Comparison of ENCODE assay signal across 8 cellular contexts in the genomic region with DNA sequence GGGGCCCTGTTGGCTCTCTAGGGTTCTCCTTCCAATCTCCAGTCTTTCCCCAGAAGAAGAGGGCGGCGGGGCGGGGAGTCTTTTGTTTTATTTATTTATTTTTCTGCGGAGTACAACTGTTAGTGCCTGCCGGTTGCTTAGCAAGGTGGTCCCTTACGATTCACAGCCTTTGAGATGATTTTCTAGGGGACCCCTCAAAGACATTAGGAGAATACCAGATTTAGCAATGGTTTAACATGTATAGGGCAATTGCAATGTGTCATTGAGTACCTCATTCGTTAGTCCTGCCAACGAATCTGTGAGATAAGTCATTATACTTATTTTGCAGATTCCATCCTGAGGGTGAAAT. TPM values are rescaled to one million over a fixed set of nuclear protein-coding genes. Genes with fewer than 3 reads are reported as not detected.
A peak's percentile ranks its signal among the peaks of the same experiment; 100 is the strongest.
DNase-seq lines count a peak whose midpoint lies in the region; ATAC-seq and TF ChIP-seq lines count a peak whose summit lies in the region.

No MANE protein-coding gene starts in this region.

- CTCF ChIA-PET in IMR-90 (lab: Yijun Ruan, JAX) = no interaction called here

- DNase-seq in IMR-90 (no peak), colonic mucosa (no peak), NCI-H1436 treated with DMSO at 0.1 percent for 48 hours (lab: John Stamatoyannopoulos, UW) (no peak)
- no peak for DNase-seq in stimulated activated CD4-positive, alpha-beta T cell treated with anti-CD3 and anti-CD28 coated beads, Interleukin-4, amount 100 ng/mL, for 4 hours

- peak overlapping the region; percentile 16 for H2BK5ac ChIP-seq in IMR-90 (ENCODE audit: low read depth, low read length, poor library complexity, severe bottlenecking)

- no peaks in the 10 kb centered on the region for H3K9me3 ChIP-seq in IMR-90 (ENCODE audit: control insufficient read depth, insufficient read depth, low read length)
- H3K9me3 ChIP-seq in colonic mucosa = no peaks in the 10 kb centered on the region
- no peaks in the 10 kb centered on the region for H3K9me3 ChIP-seq in neural cell (ENCODE audit: low read length)

- H3F3A ChIP-seq in neural cell (ENCODE audit: insufficient read depth, low read length, poor library complexity, severe bottlenecking) = no peaks in the 10 kb centered on the region

- H3K27me3 ChIP-seq in IMR-90 (ENCODE audit: control insufficient read depth, insufficient read depth, low read length) (no peaks in the 10 kb centered on the region), colonic mucosa (no peaks in the 10 kb centered on the region), neural cell (ENCODE audit: insufficient read depth, low read depth, low read length) (no peaks in the 10 kb centered on the region)

- peak overlapping the region; percentile 95 to 98 for H4K8ac ChIP-seq in IMR-90 (ENCODE audit: low read depth in 2 of 2, low read length in 2 of 2)

- H3K36me3 ChIP-seq in IMR-90 (ENCODE audit: control insufficient read depth, insufficient read depth, low read length) (peaks cover 11% of the 10 kb centered on the region), colonic mucosa (no peaks in the 10 kb centered on the region), neural cell (ENCODE audit: insufficient read depth, low read length) (no peaks in the 10 kb centered on the region)

- H3K23ac ChIP-seq in IMR-90 (ENCODE audit: low read depth, low read length) = no peak overlapping the region

- H3K9me2 ChIP-seq in neural cell (ENCODE audit: insufficient read depth, low read length) = no peaks in the 10 kb centered on the region

- H3K4me2 ChIP-seq in IMR-90 (ENCODE audit: low read depth, low read length) (peak overlapping the region; percentile 76), neural cell (ENCODE audit: low read length) (peak overlapping the region; percentile 63)

- H3K4ac ChIP-seq in IMR-90 (ENCODE audit: low read depth, low read length) = peak overlapping the region; percentile 12; the same call in 1 of the 2 replicates

- 20% methylated on average over 1 of the region's 8 CpGs; no CpG with 5 or more reads in 1 of the 2 experiments for WGBS in IMR-90 (ENCODE audit: extremely low coverage in 2 of 2, insufficient read length in 1 of 2), 2 experiments

- H4K20me1 ChIP-seq in IMR-90 (ENCODE audit: insufficient read depth, low read length) (no peaks in the 10 kb centered on the region), neural cell (ENCODE audit: insufficient read depth) (no peaks in the 10 kb centered on the region)

- peaks cover 0 to 14% of the 10 kb centered on the region in 2 experiments; a peak in 3 of 4 replicates for H3K79me1 ChIP-seq in IMR-90 (ENCODE audit: low read depth in 1 of 2, low read length in 2 of 2)

- no peak for TF ChIP-seq EP300 in neural cell (conservative IDR thresholded peaks at IDR 0.05; ENCODE audit: poor library complexity, severe bottlenecking)

- peak overlapping the region; percentile 94 for H2AK9ac ChIP-seq in IMR-90 (replicated peaks; ENCODE audit: low read depth, low read length, poor library complexity)

- H3K56ac ChIP-seq in IMR-90 (ENCODE audit: extremely low read depth, insufficient read depth, low read length) = peak overlapping the region; percentile 11; the same call in 1 of the 2 replicates

- peak overlapping the region; percentile 98 for H3K4me3 ChIP-seq in IMR-90 (ENCODE audit: insufficient read depth, low read depth, low read length)
- H3K4me3 ChIP-seq in colonic mucosa = peak overlapping the region; percentile 59
- peak overlapping the region; percentile 87 for H3K4me3 ChIP-seq in neural cell (ENCODE audit: low read length)

- H3K14ac ChIP-seq in IMR-90 (replicated peaks; ENCODE audit: low read depth, low read length) = peak overlapping the region; percentile 39; the same call in 1 of the 2 replicates

- peak overlapping the region; percentile 25; the same call in 1 of the 2 replicates for H3K18ac ChIP-seq in IMR-90 (ENCODE audit: low read depth, low read length)

- POLR2A ChIA-PET in IMR-90 (lab: Charles Lee; ENCODE audit: unreplicated experiment) = no interaction called here

- TF ChIP-seq CTCF in C4-2B (conservative IDR thresholded peaks at IDR 0.05) = no peak
- no peak for TF ChIP-seq CTCF in IMR-90 (conservative IDR thresholded peaks at IDR 0.05; ENCODE audit: low read depth, low read length)
- TF ChIP-seq CTCF in colonic mucosa (IDR thresholded peaks at IDR 0.05) = no peak
- TF ChIP-seq CTCF in neural cell (IDR thresholded peaks at IDR 0.05; ENCODE audit: poor library complexity, severe bottlenecking) = no peak

- TF ChIP-seq POLR2A in IMR-90 (IDR thresholded peaks at IDR 0.05; ENCODE audit: low read depth, low read length) = no peak

- no TSS peak for BruUV-seq in IMR-90 (replicated peaks; lab: Mats Ljungman, UMichigan)

- H3K9ac ChIP-seq in IMR-90 (ENCODE audit: low read depth, low read length) (peak overlapping the region; percentile 33; the same call in 1 of the 2 replicates), colonic mucosa (ENCODE audit: low read depth in 2 of 2, low read length in 2 of 2) (peak overlapping the region in 1 of 2 donors; percentile 89), neural cell (ENCODE audit: low read length) (peak overlapping the region; percentile 79)

- TF ChIP-seq RAD21 in IMR-90 (IDR thresholded peaks at IDR 0.05; ENCODE audit: low read length) = no peak
- no peak for TF ChIP-seq RAD21 in neural cell (conservative IDR thresholded peaks at IDR 0.05)

- H2BK15ac ChIP-seq in IMR-90 (ENCODE audit: low read depth, low read length) = no peak overlapping the region

- ATAC-seq in IMR-90 (ENCODE audit: low read depth) (no peak), HG03469 (IDR thresholded peaks at IDR 0.05; ENCODE audit: unreplicated experiment) (no peak), HG02610 (IDR thresholded peaks at IDR 0.05; ENCODE audit: unreplicated experiment) (no peak)

- intact Hi-C loops in IMR-90 (cut with micrococcal nuclease) = loop anchor here (2.0 kb wide), 1 partner anchor 56 kb away; a partner anchor contains a TSS
- intact Hi-C loops in colonic mucosa (cut with DNase I) = no loop called here

- H3K9me1 ChIP-seq in IMR-90 (ENCODE audit: insufficient read depth, low read length) = no peaks in the 10 kb centered on the region; the same call in 1 of the 2 replicates

- H2AFZ ChIP-seq in IMR-90 (replicated peaks; ENCODE audit: low read length, poor library complexity) (peak overlapping the region; percentile 99), neural cell (ENCODE audit: low read depth, low read length) (peak overlapping the region; percentile 99)

- H4K5ac ChIP-seq in IMR-90 (ENCODE audit: low read depth, low read length) = peak overlapping the region; percentile 92

- H2BK20ac ChIP-seq in IMR-90 (ENCODE audit: low read depth, low read length) = no peak overlapping the region

- H3K27ac ChIP-seq in C4-2B = peak overlapping the region; percentile 77
- peak overlapping the region; percentile 32; the same call in 1 of the 2 replicates for H3K27ac ChIP-seq in IMR-90 (ENCODE audit: insufficient read depth, low read length)
- H3K27ac ChIP-seq in colonic mucosa = peak overlapping the region; percentile 81
- peak overlapping the region; percentile 60 for H3K27ac ChIP-seq in neural cell (ENCODE audit: low read length)

- peaks cover 3% of the 10 kb centered on the region; the same call in 1 of the 2 replicates for H3K4me1 ChIP-seq in IMR-90 (ENCODE audit: control insufficient read depth, insufficient read depth, low read length)
- no peaks in the 10 kb centered on the region for H3K4me1 ChIP-seq in colonic mucosa

- dilution Hi-C loops in IMR-90 (cut with HindIII; ENCODE audit: low sequenced_read_pairs, unreplicated experiment) = no loop called here

- in situ Hi-C loops in IMR-90 (cut with MboI; ENCODE audit: low sequenced_read_pairs) = no loop called here

- H4K91ac ChIP-seq in IMR-90 (ENCODE audit: insufficient read depth, low read depth, low read length) = peak overlapping the region; percentile 14; the same call in 1 of the 2 replicates

- peak overlapping the region; percentile 20; the same call in 1 of the 2 replicates for H2BK120ac ChIP-seq in IMR-90 (ENCODE audit: low read depth, low read length)

- no peaks in the 10 kb centered on the region for H3K79me2 ChIP-seq in neural cell (replicated peaks; ENCODE audit: insufficient read depth, low read length)

- H2AK5ac ChIP-seq in IMR-90 (ENCODE audit: low read depth, low read length) = no peak overlapping the region

TF ChIP-seq in IMR-90, 13 proteins besides CTCF, POLR2A, EP300 and RAD21:
- TF ChIP-seq RFX5 (IDR thresholded peaks at IDR 0.05; ENCODE audit: low read depth, low read length) (no peak), SMC3 (IDR thresholded peaks at IDR 0.05; ENCODE audit: low read depth, low read length) (no peak)

TF ChIP-seq in neural cell, 6 proteins besides CTCF, POLR2A, EP300 and RAD21 (continues in another document):
- TF ChIP-seq TAF1 (IDR thresholded peaks at IDR 0.05; ENCODE audit: low read depth) (no peak), EZH2 (IDR thresholded peaks at IDR 0.05; ENCODE audit: borderline replicate concordance, insufficient read depth, low read length, poor library complexity, severe bottlenecking) (no peak), MXI1 (conservative IDR thresholded peaks at IDR 0.05; ENCODE audit: poor library complexity, severe bottlenecking) (no peak)

RNA-seq across cellular contexts. Expression of a gene that starts 0.3 kb away (rescaled TPM):
- total RNA-seq in IMR-90 (2012; rRNA removed) = 43.9 and 56.9 TPM in 2 replicates
- 64.5 and 71.3 TPM in 2 replicates for polyA plus RNA-seq in IMR-90 (2012; rRNA removed)
- 36.4 and 61.0 TPM in 2 replicates for polyA plus RNA-seq in IMR-90 (2012; cell fraction: cytosol; rRNA removed)
- polyA plus RNA-seq in IMR-90 (2012; cell fraction: nucleus; rRNA removed; ENCODE audit: low replicate concordance) = 14.0 and 44.3 TPM in 2 replicates
- total RNA-seq in colonic mucosa = 10 to 100 TPM; 51.6 to 91.3 TPM
- 33.2 and 35.1 TPM in 2 replicates for polyA plus RNA-seq in neural cell
- polyA minus RNA-seq in neural cell = 21.4 and 22.2 TPM in 2 replicates

RNA-seq across cellular contexts. Expression of a gene that starts 34.4 kb away (rescaled TPM):
- total RNA-seq in IMR-90 (2012; rRNA removed) = not detected in 2 replicates
- polyA plus RNA-seq in IMR-90 (2012; rRNA removed) = not detected in 2 replicates
- polyA plus RNA-seq in IMR-90 (2012; cell fraction: cytosol; rRNA removed) = not detected in 2 replicates
- polyA plus RNA-seq in IMR-90 (2012; cell fraction: nucleus; rRNA removed; ENCODE audit: low replicate concordance) = not detected in 2 replicates
- total RNA-seq in colonic mucosa = under 1 TPM in 1 of 2 donors, not detected in 1; 0.48 TPM
- polyA plus RNA-seq in neural cell = not detected in 2 replicates
- polyA minus RNA-seq in neural cell = not detected in 2 replicates

RNA-seq across cellular contexts. Expression of a gene that starts 55.4 kb away (rescaled TPM):
- total RNA-seq in IMR-90 (2012; rRNA removed) (not detected in 2 replicates), colonic mucosa (under 1 TPM in 1 of 2 donors, not detected in 1; 0.67 TPM)
- polyA plus RNA-seq in IMR-90 (2012; rRNA removed) (not detected in 2 replicates), neural cell (not detected in 2 replicates)
- not detected in 2 replicates for polyA plus RNA-seq in IMR-90 (2012; cell fraction: cytosol; rRNA removed)
- not detected in 2 replicates for polyA plus RNA-seq in IMR-90 (2012; cell fraction: nucleus; rRNA removed; ENCODE audit: low replicate concordance)
- not detected in 2 replicates for polyA minus RNA-seq in neural cell

RNA-seq across cellular contexts. Expression of a gene that starts 55.7 kb away (rescaled TPM):
- total RNA-seq in IMR-90 (2012; rRNA removed) (5.4 and 7.5 TPM in 2 replicates), colonic mucosa (10 to 100 TPM; 45.2 to 70.9 TPM)
- polyA plus RNA-seq in IMR-90 (2012; rRNA removed) (5.0 and 5.7 TPM in 2 replicates), neural cell (21.3 and 22.9 TPM in 2 replicates)
- 1.8 and 2.6 TPM in 2 replicates for polyA plus RNA-seq in IMR-90 (2012; cell fraction: cytosol; rRNA removed)
- 2.6 and 11.2 TPM in 2 replicates for polyA plus RNA-seq in IMR-90 (2012; cell fraction: nucleus; rRNA removed; ENCODE audit: low replicate concordance)
- polyA minus RNA-seq in neural cell = 18.6 and 19.5 TPM in 2 replicates
